In the genomic region with DNA sequence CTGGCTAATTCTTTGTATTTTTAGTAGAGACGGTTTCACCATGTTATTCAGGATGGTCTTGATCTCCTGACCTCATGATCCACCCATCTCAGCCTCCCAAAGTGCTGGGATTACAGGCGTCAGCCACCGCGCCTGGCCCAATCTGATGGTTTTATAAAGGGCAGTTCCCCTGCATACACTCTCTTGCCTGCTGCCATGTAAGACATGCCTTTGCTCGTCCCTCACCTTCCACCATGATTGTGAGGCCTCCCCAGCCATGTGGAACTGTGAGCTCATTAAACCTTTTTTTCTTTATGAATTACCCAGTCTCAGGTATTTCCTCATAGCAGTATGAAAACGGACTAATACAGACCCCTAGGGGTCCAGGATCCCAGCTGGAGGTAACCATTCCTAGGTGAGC, we compare ENCODE assay signal across 2 cellular contexts. TPM values are rescaled to one million over a fixed set of nuclear protein-coding genes. Genes with fewer than 3 reads are reported as not detected.
"Had no signal": no experiment of that assay in that cellular context is flagged by ENCODE, and none has a peak within 500 bp of the region (broad histone marks: within the 10 kb centered on the region; RNA-seq: fewer than 3 reads in every experiment).

No MANE protein-coding gene starts in this region.

RNA-seq across cellular contexts. Expression of gene ACE, which starts 8.8 kb away (rescaled TPM):
- polyA plus RNA-seq: GM12878 had no signal

RNA-seq across cellular contexts. Expression of gene CYB561, which starts 22.0 kb away (rescaled TPM):
- total RNA-seq: G401 had no signal

RNA-seq across cellular contexts. Expression of gene KCNH6, which starts 55.1 kb away (rescaled TPM):
- total RNA-seq: G401, GM12878 had no signal
- polyA plus RNA-seq: GM12878 had no signal
